8 cellular contexts compared by ENCODE assay signal in genomic region chr5:95283761-95284511, GRCh38. TPM values are rescaled to one million over a fixed set of nuclear protein-coding genes. Genes with fewer than 3 reads are reported as not detected.
DNase-seq lines count a peak whose midpoint lies in the region; ATAC-seq and TF ChIP-seq lines count a peak whose summit lies in the region.

No MANE protein-coding gene starts in this region.

- H4K12ac ChIP-seq in trophoblast cell (ENCODE audit: low read depth, low read length) = peak overlapping the region; percentile 83

- no peaks in the 10 kb centered on the region for H3K36me3 Mint-ChIP-seq in activated naive CD4-positive, alpha-beta T cell treated with anti-CD3 and anti-CD28 coated beads for 36 hours (ENCODE audit: low read depth)

- H3K4me1 Mint-ChIP-seq in activated naive CD4-positive, alpha-beta T cell treated with anti-CD3 and anti-CD28 coated beads for 36 hours (ENCODE audit: low read depth) = peaks cover 9% of the 10 kb centered on the region

- TF ChIP-seq CTCF in HEK293 (tag by site-specific recombination; IDR thresholded peaks at IDR 0.05) (peak; percentile 96), heart left ventricle (IDR thresholded peaks at IDR 0.05) (peak in 11 of 12 donors; percentile 17 to 45 (median 24)), OCI-LY7 (conservative IDR thresholded peaks at IDR 0.05; ENCODE audit: low read length) (no peak)

- no peak overlapping the region for H2AK5ac ChIP-seq in trophoblast cell (ENCODE audit: low read length)

- no peaks in the 10 kb centered on the region for H3K79me2 ChIP-seq in trophoblast cell (ENCODE audit: control insufficient read depth, insufficient read depth, low read length, poor library complexity)
- no peaks in the 10 kb centered on the region for H3K79me2 ChIP-seq in OCI-LY7 (ENCODE audit: insufficient read depth, low read depth, low read length)

- BruUV-seq in OCI-LY7 (replicated peaks; lab: Mats Ljungman, UMichigan) = no TSS peak

- H2BK120ac ChIP-seq in trophoblast cell (ENCODE audit: insufficient read depth, low read length, poor library complexity) = peak overlapping the region; percentile 64

- DNase-seq in activated naive CD4-positive, alpha-beta T cell treated with anti-CD3 and anti-CD28 coated beads for 36 hours = peak; percentile 41
- no peak for DNase-seq in activated naive CD4-positive, alpha-beta T cell treated with Interleukin-2 at 50 U/mL for 16 hours
- peak; percentile 48 for DNase-seq in NCI-H1105 (lab: John Stamatoyannopoulos, UW)
- peak; percentile 14 for DNase-seq in activated CD8-positive, alpha-beta memory T cell treated with anti-CD3 and anti-CD28 coated beads, Interleukin-2, amount 50 U/mL, for 4 hours
- DNase-seq in heart left ventricle = peak in 3 of 5 donors; percentile 25 to 65 (median 33)
- peak; percentile 11 to 49 for DNase-seq in trophoblast cell
- no peak for DNase-seq in OCI-LY7 (ENCODE audit: low spot score)

- intact Hi-C loops in activated naive CD4-positive, alpha-beta T cell treated with anti-CD3 and anti-CD28 coated beads for 36 hours (cut with micrococcal nuclease) = loop anchor here (1.0 to 10.0 kb wide), 4 partner anchors 203 to 563 kb away; partner anchors contain the start of genes ARSK, GPR150 and SKIC3
- intact Hi-C loops in heart left ventricle (cut with DNase I) (no loop called here), OCI-LY7 (cut with micrococcal nuclease; ENCODE audit: unreplicated experiment) (no loop called here)

- no peak overlapping the region for H2BK5ac ChIP-seq in trophoblast cell (ENCODE audit: low read depth, low read length, poor library complexity)

- peak in 3 of 4 donors; percentile 47 to 65 (median 53) for ATAC-seq in heart left ventricle

- H3K27ac Mint-ChIP-seq in activated naive CD4-positive, alpha-beta T cell treated with anti-CD3 and anti-CD28 coated beads for 36 hours = no peak overlapping the region

- no peak overlapping the region for H3K23ac ChIP-seq in trophoblast cell (ENCODE audit: low read length)

- H3K4ac ChIP-seq in trophoblast cell (ENCODE audit: low read depth, low read length) = no peak overlapping the region

- TF ChIP-seq POLR2A in heart left ventricle (IDR thresholded peaks at IDR 0.05) = no peak

- no peak overlapping the region for H4K91ac ChIP-seq in trophoblast cell (ENCODE audit: low read depth, low read length)

- peak overlapping the region; percentile 83; the same call in 1 of the 2 replicates for H3K27ac ChIP-seq in HEK293 (ENCODE audit: extremely low read depth, low read depth, low read length)
- H3K27ac ChIP-seq in heart left ventricle = no peak overlapping the region
- H3K27ac ChIP-seq in trophoblast cell (ENCODE audit: low read depth, low read length) = no peak overlapping the region
- no peak overlapping the region for H3K27ac ChIP-seq in OCI-LY7 (ENCODE audit: low read depth, low read length, poor library complexity, severe bottlenecking)

- H3K18ac ChIP-seq in trophoblast cell (ENCODE audit: low read length) = peak overlapping the region; percentile 10

- H3K14ac ChIP-seq in trophoblast cell (ENCODE audit: low read length) = no peak overlapping the region

- H4K20me1 ChIP-seq in OCI-LY7 (ENCODE audit: insufficient read depth, low read length) = no peaks in the 10 kb centered on the region

- peaks cover 4% of the 10 kb centered on the region for H3K79me1 ChIP-seq in trophoblast cell (ENCODE audit: low read length)

- peak overlapping the region; percentile 93 for H2AFZ ChIP-seq in trophoblast cell (ENCODE audit: insufficient read depth, low read length, poor library complexity)
- no peak overlapping the region for H2AFZ ChIP-seq in OCI-LY7 (ENCODE audit: low read length)

- H3K4me2 ChIP-seq in trophoblast cell (ENCODE audit: low read length) (peak overlapping the region; percentile 93), OCI-LY7 (ENCODE audit: low read length) (no peak overlapping the region)

- H3K9ac ChIP-seq in trophoblast cell (ENCODE audit: low read length) = no peak overlapping the region

- POLR2A ChIA-PET in HEK293 (lab: Yijun Ruan, JAX) (interaction anchor here (1.1 kb wide), 1 partner anchor 106 kb away, joined by 4 read pairs; no protein-coding TSS in a partner anchor), OCI-LY7 (lab: Charles Lee) (no interaction called here)

- H3K9me3 Mint-ChIP-seq in activated naive CD4-positive, alpha-beta T cell treated with anti-CD3 and anti-CD28 coated beads for 36 hours = no peaks in the 10 kb centered on the region

- no peaks in the 10 kb centered on the region for H3K36me3 ChIP-seq in HEK293 (ENCODE audit: control insufficient read depth in 2 of 2, insufficient read depth in 1 of 2, low read length in 2 of 2)
- no peaks in the 10 kb centered on the region for H3K36me3 ChIP-seq in heart left ventricle
- H3K36me3 ChIP-seq in trophoblast cell (ENCODE audit: control insufficient read depth in 1 of 2, insufficient read depth in 2 of 2, low read length in 2 of 2) = no peaks in the 10 kb centered on the region
- no peaks in the 10 kb centered on the region for H3K36me3 ChIP-seq in OCI-LY7 (ENCODE audit: insufficient read depth, low read length)

- 1 to 4% (median 1%) methylated on average over 21 to 80 of the region's 80 CpGs for WGBS in heart left ventricle, 4 donors
- WGBS in trophoblast cell (ENCODE audit: extremely low coverage, insufficient coverage, insufficient read length) = no CpG with 5 or more reads among the region's 80 CpGs

- H2BK12ac ChIP-seq in trophoblast cell (ENCODE audit: low read length) = no peak overlapping the region

- peaks cover 18 to 90% (median 52%) of the 10 kb centered on the region in 9 donors for H3K27me3 ChIP-seq in heart left ventricle
- peaks cover 7% of the 10 kb centered on the region for H3K27me3 ChIP-seq in trophoblast cell (ENCODE audit: insufficient read depth, low read length)

- no peak overlapping the region for H4K8ac ChIP-seq in trophoblast cell (ENCODE audit: low read depth, low read length)

- H3K9me2 ChIP-seq in OCI-LY7 (ENCODE audit: insufficient read depth, low read length) = no peaks in the 10 kb centered on the region

- H3K27me3 Mint-ChIP-seq in activated naive CD4-positive, alpha-beta T cell treated with anti-CD3 and anti-CD28 coated beads for 36 hours (ENCODE audit: low read depth) = peaks cover 33% of the 10 kb centered on the region

- no peaks in the 10 kb centered on the region for H3K4me1 ChIP-seq in HEK293 (ENCODE audit: control insufficient read depth, insufficient read depth, low read length)
- H3K4me1 ChIP-seq in heart left ventricle = peaks cover 0 to 25% (median 15%) of the 10 kb centered on the region in 12 donors
- H3K4me1 ChIP-seq in trophoblast cell (ENCODE audit: control insufficient read depth in 1 of 2, insufficient read depth in 2 of 2, low read length in 2 of 2) = peaks cover 0 to 4% of the 10 kb centered on the region in 2 experiments
- no peaks in the 10 kb centered on the region for H3K4me1 ChIP-seq in OCI-LY7 (ENCODE audit: insufficient read depth, low read length, poor library complexity, severe bottlenecking)

- H3K9me3 ChIP-seq in HEK293 (ENCODE audit: control insufficient read depth, insufficient read depth, low read depth, low read length) = no peaks in the 10 kb centered on the region
- H3K9me3 ChIP-seq in heart left ventricle = no peaks in the 10 kb centered on the region
- H3K9me3 ChIP-seq in trophoblast cell (ENCODE audit: insufficient read depth, low read depth, low read length) = no peaks in the 10 kb centered on the region
- H3K9me3 ChIP-seq in OCI-LY7 (ENCODE audit: low read length) = no peaks in the 10 kb centered on the region

- H3K4me3 ChIP-seq in HEK293 (ENCODE audit: low read depth, low read length) (peak overlapping the region; percentile 74), heart left ventricle (peak overlapping the region; percentile 46 to 66 (median 58)), trophoblast cell (ENCODE audit: low read depth, low read length) (peak overlapping the region; percentile 77), OCI-LY7 (ENCODE audit: low read depth, low read length, poor library complexity, severe bottlenecking) (no peak overlapping the region)

- peak overlapping the region; percentile 45 for H3K4me3 Mint-ChIP-seq in activated naive CD4-positive, alpha-beta T cell treated with anti-CD3 and anti-CD28 coated beads for 36 hours

- CTCF ChIA-PET in activated naive CD4-positive, alpha-beta T cell treated with anti-CD3 and anti-CD28 coated beads for 36 hours (lab: Charles Lee) = interaction anchor here (0.6 to 1.2 kb wide), 2 partner anchors 23 to 308 kb away, joined by 3 read pairs; no protein-coding TSS in a partner anchor
- CTCF ChIA-PET in HEK293 (lab: Yijun Ruan, JAX) (interaction anchor here (0.6 to 1.7 kb wide), 4 partner anchors 21 to 186 kb away, joined by 3 to 4 read pairs (median 3); no protein-coding TSS in a partner anchor), OCI-LY7 (lab: Charles Lee; ENCODE audit: unreplicated experiment) (no interaction called here)

TF ChIP-seq in HEK293, 187 proteins besides CTCF, POLR2A, EP300 and RAD21 (continues in another document):
- TF ChIP-seq ZSCAN16 (tag by site-specific recombination; IDR thresholded peaks at IDR 0.05) = no peak
- no peak for TF ChIP-seq ZNF140 (tag by site-specific recombination; IDR thresholded peaks at IDR 0.05)
- no peak for TF ChIP-seq ZNF133 (tag by site-specific recombination; IDR thresholded peaks at IDR 0.05)
- TF ChIP-seq ZIC2 (tag by site-specific recombination; IDR thresholded peaks at IDR 0.05) = peak; percentile 95
- TF ChIP-seq ZNF704 (tag by site-specific recombination; IDR thresholded peaks at IDR 0.05) = no peak

RNA-seq across cellular contexts. Expression of gene MCTP1, which starts 1.0 kb away (rescaled TPM):
- total RNA-seq in activated naive CD4-positive, alpha-beta T cell treated with anti-CD3 and anti-CD28 coated beads for 36 hours = not detected
- total RNA-seq in heart left ventricle (10 to 100 TPM in 2 of 9 donors, 1 to 10 TPM in 7; 3.2 to 28.4 (median 6.1) TPM), OCI-LY7 (2022) (not detected in 2 replicates)
- polyA plus RNA-seq in heart left ventricle = 1 to 10 TPM in 1 of 2 donors, under 1 TPM in 1; 0.91 to 5.4 TPM
- 1.3 TPM in 2 replicates for polyA plus RNA-seq in trophoblast cell (2013)
- not detected in 2 replicates for total RNA-seq in OCI-LY7 (2014; rRNA removed; shearing (Covaris generic))

Comparison
In these comparisons a context has a peak if more than half of its experiments do, and no peak if none do; other contexts are left out.
1. DNase-seq: peak in activated naive CD4-positive, alpha-beta T cell treated with anti-CD3 and anti-CD28 coated beads for 36 hours (single experiment), NCI-H1105 (single experiment), activated CD8-positive, alpha-beta memory T cell treated with anti-CD3 and anti-CD28 coated beads, Interleukin-2, amount 50 U/mL, for 4 hours (single experiment), heart left ventricle (3 of 5) and trophoblast cell (2 of 2); none in activated naive CD4-positive, alpha-beta T cell treated with Interleukin-2 at 50 U/mL for 16 hours (single experiment) and OCI-LY7 (single experiment).